8 cellular contexts compared by ENCODE assay signal in the genomic region with DNA sequence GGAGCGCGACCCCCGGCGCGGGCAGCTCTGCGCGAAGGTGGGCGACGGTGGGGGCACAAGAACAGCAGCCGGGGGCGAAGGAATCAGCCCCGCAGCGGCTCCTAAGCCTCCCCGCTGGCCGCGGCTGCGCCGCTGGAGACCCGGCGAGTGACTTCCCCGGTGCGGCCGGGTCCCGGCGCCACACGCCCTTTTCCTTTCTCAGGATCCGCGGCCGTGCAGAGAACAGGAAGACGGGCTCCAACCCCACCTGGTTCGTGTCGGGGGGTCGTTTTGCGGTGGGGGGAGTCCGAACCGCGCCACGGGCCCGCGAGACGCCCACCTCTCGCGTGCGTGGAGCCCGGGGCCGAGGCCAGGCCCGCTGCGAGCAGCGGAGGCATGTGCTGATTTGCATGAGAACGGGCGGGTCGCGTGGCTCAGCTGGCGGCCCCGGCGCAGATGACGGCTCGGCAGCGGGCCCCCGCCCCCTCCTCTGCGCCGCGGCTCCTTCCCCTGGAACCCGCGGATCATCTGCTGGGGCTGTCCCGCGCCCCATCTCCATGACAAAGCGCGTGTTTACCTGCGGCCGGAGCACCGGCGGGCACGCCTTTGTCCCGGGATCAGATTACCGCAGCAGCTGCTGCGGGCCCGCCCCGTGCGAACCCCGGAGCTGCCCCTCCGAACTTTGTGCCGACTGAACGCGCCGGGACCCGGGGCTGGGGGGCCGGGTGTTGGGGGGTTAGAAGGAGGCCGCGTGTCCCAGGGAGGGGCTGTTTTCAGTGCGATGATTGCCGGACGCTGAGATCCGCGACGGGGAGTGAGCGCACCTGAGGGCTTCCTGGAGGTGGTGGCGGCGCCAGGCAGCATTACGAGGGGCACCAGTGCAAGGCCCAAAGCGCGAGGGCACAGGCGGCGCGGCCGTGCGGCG. TPM values are rescaled to one million over a fixed set of nuclear protein-coding genes. Genes with fewer than 3 reads are reported as not detected.
DNase-seq lines count a peak whose midpoint lies in the region; ATAC-seq, FAIRE-seq and TF ChIP-seq lines count a peak whose summit lies in the region.

No MANE protein-coding gene starts in this region.

- H3K4me3 Mint-ChIP-seq in activated CD4-positive, alpha-beta T cell treated with anti-CD3 and anti-CD28 coated beads for 36 hours = peak overlapping the region; percentile 52

- H3K9me3 ChIP-seq in ascending aorta (no peaks in the 10 kb centered on the region), kidney (ENCODE audit: control insufficient read depth in 1 of 2, low read length in 2 of 2) (no peaks in the 10 kb centered on the region)

- no peaks in the 10 kb centered on the region for H3K9me3 Mint-ChIP-seq in activated CD4-positive, alpha-beta T cell treated with anti-CD3 and anti-CD28 coated beads for 36 hours (ENCODE audit: low read depth)

- intact Hi-C loops in activated CD4-positive, alpha-beta T cell treated with anti-CD3 and anti-CD28 coated beads for 36 hours (cut with DNase I, micrococcal nuclease) = loop anchor here in 1 of 2 experiments (1.0 kb wide), 1 partner anchor 11 kb away; a partner anchor contains a TSS
- intact Hi-C loops in ascending aorta (cut with DNase I) (no loop called here), kidney (cut with DNase I) (no loop called here)

- peaks cover 34% of the 10 kb centered on the region for H3K27me3 ChIP-seq in ascending aorta

- H3K27ac ChIP-seq in ascending aorta (no peak overlapping the region), kidney (ENCODE audit: low read depth in 2 of 2, low read length in 2 of 2) (no peak overlapping the region)

- H3K4me1 ChIP-seq in ascending aorta (peaks cover 13 to 45% of the 10 kb centered on the region in 2 donors), kidney (ENCODE audit: control insufficient read depth in 1 of 2, insufficient read depth in 1 of 2, low read depth in 1 of 2, low read length in 2 of 2) (peaks cover 0 to 18% of the 10 kb centered on the region in 2 donors)

- no peak overlapping the region for H3K27ac Mint-ChIP-seq in activated CD4-positive, alpha-beta T cell treated with anti-CD3 and anti-CD28 coated beads for 36 hours

- POLR2A ChIA-PET in activated CD4-positive, alpha-beta T cell treated with anti-CD3 and anti-CD28 coated beads for 36 hours (lab: Charles Lee) = no interaction called here

- H3K4me3 ChIP-seq in ascending aorta (peak overlapping the region; percentile 61 to 70), kidney (ENCODE audit: low read length in 2 of 2) (peak overlapping the region in 1 of 2 donors; percentile 47)

- TF ChIP-seq CTCF in ascending aorta (IDR thresholded peaks at IDR 0.05) (no peak), kidney (IDR thresholded peaks at IDR 0.05; ENCODE audit: borderline replicate concordance, extremely low read depth, insufficient read depth) (no peak)

- no peak overlapping the region for H3K9ac ChIP-seq in kidney (ENCODE audit: low read length in 2 of 2)

- H3K4me1 Mint-ChIP-seq in activated CD4-positive, alpha-beta T cell treated with anti-CD3 and anti-CD28 coated beads for 36 hours = peaks cover 29% of the 10 kb centered on the region

- CTCF ChIA-PET in activated CD4-positive, alpha-beta T cell treated with anti-CD3 and anti-CD28 coated beads for 36 hours (lab: Charles Lee) = interaction anchor here (1.2 to 1.6 kb wide), 2 partner anchors 24 to 333 kb away, joined by 3 to 4 read pairs; no protein-coding TSS in a partner anchor

- peak; percentile 67 for ATAC-seq in activated CD4-positive, alpha-beta T cell treated with anti-CD3 and anti-CD28 coated beads for 36 hours
- ATAC-seq in HG02938 (IDR thresholded peaks at IDR 0.05; ENCODE audit: unreplicated experiment) = peak; percentile 51

- no peaks in the 10 kb centered on the region for H3K36me3 Mint-ChIP-seq in activated CD4-positive, alpha-beta T cell treated with anti-CD3 and anti-CD28 coated beads for 36 hours (ENCODE audit: low read depth)

- H3K36me3 ChIP-seq in ascending aorta (no peaks in the 10 kb centered on the region), kidney (ENCODE audit: control insufficient read depth in 1 of 2, insufficient read depth in 2 of 2, low read length in 2 of 2) (no peaks in the 10 kb centered on the region)

- peaks cover 61% of the 10 kb centered on the region for H3K27me3 Mint-ChIP-seq in activated CD4-positive, alpha-beta T cell treated with anti-CD3 and anti-CD28 coated beads for 36 hours

- peak; percentile 80 for DNase-seq in activated CD4-positive, alpha-beta T cell treated with anti-CD3 and anti-CD28 coated beads for 36 hours
- DNase-seq in activated CD4-positive, alpha-beta T cell treated with anti-CD3 and anti-CD28 coated beads for 1 hour = no peak
- DNase-seq in NCI-H774 (lab: John Stamatoyannopoulos, UW) (peak; percentile 86), ascending aorta (ENCODE audit: low spot score in 2 of 2) (peak in 1 of 2 donors; percentile 62), kidney (peak; percentile 82), DMS114 treated with DMSO at 0.1 percent for 48 hours (lab: John Stamatoyannopoulos, UW; ENCODE audit: unreplicated experiment) (no peak)
- DNase-seq in stimulated activated CD4-positive, alpha-beta T cell treated with anti-CD3 and anti-CD28 coated beads, Interleukin-4, amount 100 ng/mL, for 1 hour = peak; percentile 60

- FAIRE-seq in kidney (lab: Jason Lieb, UNC) = no peak

RNA-seq across cellular contexts. Expression of a gene that starts 4.9 kb away (rescaled TPM):
- total RNA-seq in activated CD4-positive, alpha-beta T cell treated with anti-CD3 and anti-CD28 coated beads for 36 hours = under 1 TPM; 0.54 to 0.91 TPM
- total RNA-seq in ascending aorta (16.5 TPM), kidney (11.9 TPM)
- 4.5 TPM for polyA plus RNA-seq in kidney (ENCODE audit: insufficient read depth, low read depth, low replicate concordance)

RNA-seq across cellular contexts. Expression of a gene that starts 10.8 kb away (rescaled TPM):
- 10 to 100 TPM; 21.9 to 26.3 TPM for total RNA-seq in activated CD4-positive, alpha-beta T cell treated with anti-CD3 and anti-CD28 coated beads for 36 hours
- 9.9 TPM for total RNA-seq in ascending aorta
- total RNA-seq in kidney = 34.8 TPM
- polyA plus RNA-seq in kidney (ENCODE audit: insufficient read depth, low read depth, low replicate concordance) = 16.5 TPM

Comparison
In these comparisons a context has a peak if more than half of its experiments do, and no peak if none do; other contexts are left out.
1. DNase-seq: peak in activated CD4-positive, alpha-beta T cell treated with anti-CD3 and anti-CD28 coated beads for 36 hours (single experiment), NCI-H774 (single experiment), kidney (single experiment) and stimulated activated CD4-positive, alpha-beta T cell treated with anti-CD3 and anti-CD28 coated beads, Interleukin-4, amount 100 ng/mL, for 1 hour (single experiment); none in activated CD4-positive, alpha-beta T cell treated with anti-CD3 and anti-CD28 coated beads for 1 hour (single experiment) and DMS114 treated with DMSO at 0.1 percent for 48 hours (single experiment).